ENCODE assay signal across 8 cellular contexts in the genomic region with DNA sequence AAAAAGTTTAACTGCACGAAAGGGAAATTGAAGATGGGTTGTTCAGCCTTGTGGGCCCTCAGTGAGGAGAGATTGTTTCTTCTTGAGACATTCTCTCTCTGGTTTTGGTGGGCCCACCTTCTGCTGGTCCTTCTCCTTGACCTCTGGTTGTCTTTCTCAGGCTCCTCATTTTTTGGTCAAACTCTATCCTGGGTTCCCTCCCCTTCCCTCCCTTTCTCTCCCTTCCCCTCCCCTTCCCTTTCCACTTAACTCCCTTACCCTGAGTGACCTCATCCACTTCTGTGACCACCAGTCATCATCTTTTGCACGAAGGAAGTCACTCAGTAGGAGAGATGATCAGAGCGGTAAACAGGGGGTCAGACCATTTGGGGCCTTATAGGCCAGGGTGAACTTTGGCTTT.
"Had no signal": no experiment of that assay in that cellular context is flagged by ENCODE, and none has a peak within 500 bp of the region (broad histone marks: within the 10 kb centered on the region; RNA-seq: fewer than 3 reads in every experiment).

No MANE protein-coding gene starts in this region.

- H3K36me3 ChIP-seq: HAP-1 had no signal

- FAIRE-seq: K562 had no signal

- H2AFZ ChIP-seq: GM23248 had no signal

- H3K4me3 ChIP-seq: GM23248, HAP-1, K562 had no signal

- DNase-seq: GM23248, GOT3, H7, IMR-90, KG1 had no signal

- H3K9me3 ChIP-seq: HAP-1 had no signal

- H3K9ac ChIP-seq: GM23248 had no signal

- H3K4me1 ChIP-seq: HAP-1 had no signal

- H3K27ac ChIP-seq: GM23248, HL-60 had no signal
